Comparison of ENCODE assay signal across 8 cellular contexts in genomic region chr14:50047274-50047676, GRCh38.
DNase-seq lines count a peak whose midpoint lies in the region; ATAC-seq and TF ChIP-seq lines count a peak whose summit lies in the region.

No MANE protein-coding gene starts in this region.

- no peaks in the 10 kb centered on the region for H3K9me3 ChIP-seq in CD8-positive, alpha-beta T cell (ENCODE audit: low read length)

- H3K27ac ChIP-seq in CD8-positive, alpha-beta T cell (ENCODE audit: low read depth, low read length) = no peak overlapping the region

- H3K4me1 ChIP-seq in CD8-positive, alpha-beta T cell (ENCODE audit: insufficient read depth, low read length) = peaks cover 41% of the 10 kb centered on the region

- H3K36me3 ChIP-seq in CD8-positive, alpha-beta T cell (ENCODE audit: insufficient read depth, low read length) = peaks cover 8% of the 10 kb centered on the region

- no peak for ATAC-seq in CD8-positive, alpha-beta T cell
- ATAC-seq in GM19397 (IDR thresholded peaks at IDR 0.05; ENCODE audit: unreplicated experiment) (peak; percentile 74), HG03469 (IDR thresholded peaks at IDR 0.05; ENCODE audit: unreplicated experiment) (peak; percentile 57)
- ATAC-seq in stimulated activated effector memory CD8-positive, alpha-beta T cell treated with anti-CD3 and anti-CD28 coated beads, Interleukin-12 subunit alpha, Interleukin-12 subunit beta, amount 100 ng/mL, for 72 hours = no peak

- POLR2A ChIA-PET in CD8-positive, alpha-beta T cell (lab: Charles Lee) = interaction anchor here (0.7 to 4.6 kb wide), 2 partner anchors 15 to 47 kb away, joined by 3 to 30 read pairs; no protein-coding TSS in a partner anchor

- no peaks in the 10 kb centered on the region for H3K27me3 ChIP-seq in CD8-positive, alpha-beta T cell (ENCODE audit: insufficient read depth, low read length)

- H3K36me3 Mint-ChIP-seq in CD8-positive, alpha-beta T cell = peaks cover 38% of the 10 kb centered on the region
- H3K36me3 Mint-ChIP-seq in dendritic cell treated with granulocyte-macrophage colony-stimulating factor and Interleukin-4, amounts not matched to agents 40 ng/mL and 50 ng/mL, for 4 days (ENCODE audit: low read depth) = peaks cover 5% of the 10 kb centered on the region
- peaks cover 14% of the 10 kb centered on the region for H3K36me3 Mint-ChIP-seq in stimulated activated effector memory CD8-positive, alpha-beta T cell treated with anti-CD3 and anti-CD28 coated beads, Interleukin-12 subunit alpha, Interleukin-12 subunit beta, amount 100 ng/mL, for 72 hours

- TF ChIP-seq CTCF in CD8-positive, alpha-beta T cell (IDR thresholded peaks at IDR 0.05) = no peak

- peaks cover 47% of the 10 kb centered on the region for H3K4me1 Mint-ChIP-seq in CD8-positive, alpha-beta T cell (ENCODE audit: low read depth)
- H3K4me1 Mint-ChIP-seq in dendritic cell treated with granulocyte-macrophage colony-stimulating factor and Interleukin-4, amounts not matched to agents 40 ng/mL and 50 ng/mL, for 4 days (ENCODE audit: low read depth) = peaks cover 47% of the 10 kb centered on the region
- peaks cover 46% of the 10 kb centered on the region for H3K4me1 Mint-ChIP-seq in stimulated activated effector memory CD8-positive, alpha-beta T cell treated with anti-CD3 and anti-CD28 coated beads, Interleukin-12 subunit alpha, Interleukin-12 subunit beta, amount 100 ng/mL, for 72 hours

- no peak for DNase-seq in CD8-positive, alpha-beta T cell
- DNase-seq in stimulated activated effector memory CD8-positive, alpha-beta T cell treated with anti-CD3 and anti-CD28 coated beads, Interleukin-12 subunit alpha, Interleukin-12 subunit beta, amount 100 ng/mL, for 72 hours (ENCODE audit: low spot score in 2 of 2) = no peak
- DNase-seq in DMS79 (lab: John Stamatoyannopoulos, UW) (no peak), GDM1 (lab: John Stamatoyannopoulos, UW) (no peak), NCI-H1436 (lab: John Stamatoyannopoulos, UW) (no peak)

- H3K27me3 Mint-ChIP-seq in CD8-positive, alpha-beta T cell (ENCODE audit: low read depth) = no peaks in the 10 kb centered on the region
- H3K27me3 Mint-ChIP-seq in dendritic cell treated with granulocyte-macrophage colony-stimulating factor and Interleukin-4, amounts not matched to agents 40 ng/mL and 50 ng/mL, for 4 days = no peaks in the 10 kb centered on the region

- H3K9me3 Mint-ChIP-seq in CD8-positive, alpha-beta T cell = no peaks in the 10 kb centered on the region
- no peaks in the 10 kb centered on the region for H3K9me3 Mint-ChIP-seq in dendritic cell treated with granulocyte-macrophage colony-stimulating factor and Interleukin-4, amounts not matched to agents 40 ng/mL and 50 ng/mL, for 4 days
- peaks cover 3% of the 10 kb centered on the region for H3K9me3 Mint-ChIP-seq in stimulated activated effector memory CD8-positive, alpha-beta T cell treated with anti-CD3 and anti-CD28 coated beads, Interleukin-12 subunit alpha, Interleukin-12 subunit beta, amount 100 ng/mL, for 72 hours

- CTCF ChIA-PET in CD8-positive, alpha-beta T cell (lab: Charles Lee) = interaction anchor here (0.7 to 1.8 kb wide), 5 partner anchors 15 to 185 kb away, joined by 3 to 5 read pairs (median 4); no protein-coding TSS in a partner anchor

- intact Hi-C loops in CD8-positive, alpha-beta T cell (cut with DNase I, micrococcal nuclease) = no loop called here
- intact Hi-C loops in dendritic cell treated with granulocyte-macrophage colony-stimulating factor and Interleukin-4, amounts not matched to agents 40 ng/mL and 50 ng/mL, for 4 days (cut with micrococcal nuclease) = no loop called here

- H3K27ac Mint-ChIP-seq in CD8-positive, alpha-beta T cell = peak overlapping the region; percentile 53
- peak overlapping the region; percentile 82 for H3K27ac Mint-ChIP-seq in dendritic cell treated with granulocyte-macrophage colony-stimulating factor and Interleukin-4, amounts not matched to agents 40 ng/mL and 50 ng/mL, for 4 days
- H3K27ac Mint-ChIP-seq in stimulated activated effector memory CD8-positive, alpha-beta T cell treated with anti-CD3 and anti-CD28 coated beads, Interleukin-12 subunit alpha, Interleukin-12 subunit beta, amount 100 ng/mL, for 72 hours = peak overlapping the region; percentile 2

- H3K4me3 ChIP-seq in CD8-positive, alpha-beta T cell (ENCODE audit: low read depth, low read length) = no peak overlapping the region

- H3K4me3 Mint-ChIP-seq in CD8-positive, alpha-beta T cell = no peak overlapping the region
- H3K4me3 Mint-ChIP-seq in dendritic cell treated with granulocyte-macrophage colony-stimulating factor and Interleukin-4, amounts not matched to agents 40 ng/mL and 50 ng/mL, for 4 days = no peak overlapping the region
- H3K4me3 Mint-ChIP-seq in stimulated activated effector memory CD8-positive, alpha-beta T cell treated with anti-CD3 and anti-CD28 coated beads, Interleukin-12 subunit alpha, Interleukin-12 subunit beta, amount 100 ng/mL, for 72 hours = no peak overlapping the region

Comparison
In these comparisons a context has a peak if more than half of its experiments do, and no peak if none do; other contexts are left out.
1. ATAC-seq: peak in GM19397 (single experiment) and HG03469 (single experiment); none in CD8-positive, alpha-beta T cell (single experiment) and stimulated activated effector memory CD8-positive, alpha-beta T cell treated with anti-CD3 and anti-CD28 coated beads, Interleukin-12 subunit alpha, Interleukin-12 subunit beta, amount 100 ng/mL, for 72 hours (single experiment).
2. H3K27ac Mint-ChIP-seq: peak in every context shown above with its lines; median percentile 82 in dendritic cell treated with granulocyte-macrophage colony-stimulating factor and Interleukin-4, amounts not matched to agents 40 ng/mL and 50 ng/mL, for 4 days; 53 in CD8-positive, alpha-beta T cell; 2 in stimulated activated effector memory CD8-positive, alpha-beta T cell treated with anti-CD3 and anti-CD28 coated beads, Interleukin-12 subunit alpha, Interleukin-12 subunit beta, amount 100 ng/mL, for 72 hours.